18 cellular contexts compared by ENCODE assay signal in the genomic region with DNA sequence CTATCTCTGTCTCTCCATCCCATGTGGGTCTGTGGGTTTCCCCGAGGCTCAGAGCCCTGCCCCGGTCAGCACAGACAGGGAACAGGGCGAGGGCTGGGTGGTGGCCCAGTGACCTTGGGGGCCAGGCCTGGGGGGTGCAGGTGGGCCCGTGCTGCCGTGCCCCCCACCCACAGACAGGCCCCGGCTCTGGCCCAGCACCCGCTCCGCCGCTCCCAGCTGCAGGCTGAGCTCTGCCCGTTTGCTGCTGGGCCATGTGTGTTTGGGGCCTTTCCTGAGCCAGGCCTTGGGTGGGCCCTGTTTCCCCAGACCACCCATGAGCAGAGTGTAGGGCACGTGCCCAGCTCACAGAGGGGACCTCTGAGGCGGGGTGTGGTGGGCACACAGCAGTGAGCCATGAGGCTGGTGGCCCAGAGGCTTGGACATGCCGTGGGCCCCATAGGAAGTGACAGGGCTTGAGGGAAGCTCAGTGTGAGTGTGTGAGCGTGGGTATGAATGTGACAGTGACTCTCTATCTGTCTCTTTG. TPM values are rescaled to one million over a fixed set of nuclear protein-coding genes. Genes with fewer than 3 reads are reported as not detected.
DNase-seq lines count a peak whose midpoint lies in the region; ATAC-seq, FAIRE-seq and TF ChIP-seq lines count a peak whose summit lies in the region.
"Had no signal": no experiment of that assay in that cellular context is flagged by ENCODE, and none has a peak within 500 bp of the region (broad histone marks: within the 10 kb centered on the region; RNA-seq: fewer than 3 reads in every experiment).

No MANE protein-coding gene starts in this region.

- no peaks in the 10 kb centered on the region for H3K9me3 ChIP-seq in GM12878 (replicated peaks; ENCODE audit: control insufficient read depth, insufficient read depth, low read length)
- H3K9me3 ChIP-seq in HAP-1, result no peaks in the 10 kb centered on the region
- H3K9me3 ChIP-seq in esophagus muscularis mucosa, result no peaks in the 10 kb centered on the region

- RAD21 ChIA-PET in GM12878 (lab: Charles Lee; ENCODE audit: unreplicated experiment), result no interaction called here

- intact Hi-C loops in GM12878 (cut with micrococcal nuclease; ENCODE audit: unreplicated experiment), result loop anchor here (5.0 kb wide), 1 partner anchor 285 kb away; no protein-coding TSS in a partner anchor
- intact Hi-C loops in esophagus muscularis mucosa (cut with DNase I), result no loop called here

- H3K27me3 ChIP-seq in GM12878 (replicated peaks in 1 of 2; ENCODE audit: control insufficient read depth in 2 of 2, insufficient read depth in 2 of 2, low read length in 1 of 2) (no peaks in the 10 kb centered on the region), HAP-1 (ENCODE audit: low read depth) (no peaks in the 10 kb centered on the region), esophagus muscularis mucosa (no peaks in the 10 kb centered on the region)

- H3K4me2 ChIP-seq in GM12878 (ENCODE audit: control insufficient read depth, insufficient read depth), result peak overlapping the region; percentile 75

- POLR2A ChIA-PET in GM12878 (lab: Charles Lee), result no interaction called here

- DNase-seq in GM12865 (ENCODE audit: low read depth), result peak; percentile 75
- DNase-seq in GM12878 (ENCODE audit: low read depth, low spot score), result no peak
- peak; percentile 64 for DNase-seq in osteocyte (ENCODE audit: extremely low spot score, unreplicated experiment)
- DNase-seq in NOMO-1 treated with DMSO at 0.1 percent for 48 hours (lab: John Stamatoyannopoulos, UW; ENCODE audit: unreplicated experiment), result no peak
- DNase-seq in HAP-1 (ENCODE audit: low spot score in 2 of 2), result no peak
- no peak for DNase-seq in esophagus muscularis mucosa (ENCODE audit: extremely low spot score)
- DNase-seq: activated CD4-positive, alpha-beta memory T cell treated with anti-CD3 and anti-CD28 coated beads for 36 hours; AML-193; DMS 273 treated with DMSO at 0.1 percent for 48 hours; HCEC 1CT; mesenchymal stem cell; NCI-H1105 treated with DMSO at 0.1 percent for 48 hours; retina had no signal

- peak overlapping the region; percentile 67 for H3K9ac ChIP-seq in GM12878 (ENCODE audit: control insufficient read depth, insufficient read depth, low read length)

- peak overlapping the region; percentile 26 to 82 (median 38) for H3K4me3 Mint-ChIP-seq in IgD-negative memory B cell
- H3K4me3 Mint-ChIP-seq in osteocyte (ENCODE audit: unreplicated experiment), result no peak overlapping the region
- H3K4me3 Mint-ChIP-seq: activated CD4-positive, alpha-beta memory T cell treated with anti-CD3 and anti-CD28 coated beads for 36 hours had no signal

- TF ChIP-seq POLR2A in GM12878 (IDR thresholded peaks at IDR 0.05; ENCODE audit: low read depth, low read length), result peak; percentile 70
- TF ChIP-seq POLR2A in esophagus muscularis mucosa (IDR thresholded peaks at IDR 0.05; ENCODE audit: low read depth), result no peak

- no peaks in the 10 kb centered on the region for H3K9me3 Mint-ChIP-seq in IgD-negative memory B cell
- peaks cover 31% of the 10 kb centered on the region for H3K9me3 Mint-ChIP-seq in osteocyte (ENCODE audit: unreplicated experiment)
- H3K9me3 Mint-ChIP-seq: activated CD4-positive, alpha-beta memory T cell treated with anti-CD3 and anti-CD28 coated beads for 36 hours; activated T-helper 2 cell treated with anti-CD3 and anti-CD28 coated beads, Interferon-gamma antibody, Interleukin-2, Interleukin-4, amounts not matched to agents 10 μg/mL and 5 μg/mL and 100 μg/mL, durations not matched to agents 14 hours and 24 hours and 36 hours had no signal

- TF ChIP-seq EP300 in GM12878 (IDR thresholded peaks at IDR 0.05; ENCODE audit: borderline replicate concordance in 1 of 2, control insufficient read depth in 1 of 2, low read depth in 2 of 2, low read length in 2 of 2), result no peak
- no peak for TF ChIP-seq EP300 in esophagus muscularis mucosa (IDR thresholded peaks at IDR 0.05)

- H3K27ac Mint-ChIP-seq in IgD-negative memory B cell, result peak overlapping the region; percentile 95 to 98 (median 98)
- H3K27ac Mint-ChIP-seq in osteocyte (ENCODE audit: unreplicated experiment), result no peak overlapping the region
- H3K27ac Mint-ChIP-seq: activated CD4-positive, alpha-beta memory T cell treated with anti-CD3 and anti-CD28 coated beads for 36 hours; activated T-helper 2 cell treated with anti-CD3 and anti-CD28 coated beads, Interferon-gamma antibody, Interleukin-2, Interleukin-4, amounts not matched to agents 10 μg/mL and 5 μg/mL and 100 μg/mL, durations not matched to agents 14 hours and 24 hours and 36 hours had no signal

- CTCF ChIA-PET in GM12878 (lab: Yijun Ruan, JAX), result no interaction called here

- TF ChIP-seq CTCF in GM12865 (IDR thresholded peaks at IDR 0.05; ENCODE audit: insufficient read depth, low read depth, low read length, missing control alignments) (no peak), GM12878 (IDR thresholded peaks at IDR 0.05 in 2 of 3, conservative IDR thresholded peaks at IDR 0.05 in 1 of 3; ENCODE audit: control insufficient read depth in 2 of 3, extremely low read depth in 1 of 3, insufficient read depth in 1 of 3, low read depth in 3 of 3, low read length in 3 of 3) (no peak), osteocyte (IDR thresholded peaks at IDR 0.05) (no peak), esophagus muscularis mucosa (IDR thresholded peaks at IDR 0.05) (no peak)

- peaks cover 45% of the 10 kb centered on the region for H3K4me1 ChIP-seq in GM12878 (ENCODE audit: control insufficient read depth, insufficient read depth, low read length)
- H3K4me1 ChIP-seq in HAP-1, result no peaks in the 10 kb centered on the region
- H3K4me1 ChIP-seq in esophagus muscularis mucosa, result no peaks in the 10 kb centered on the region

- H3K27me3 Mint-ChIP-seq in IgD-negative memory B cell, result no peaks in the 10 kb centered on the region
- H3K27me3 Mint-ChIP-seq in osteocyte (ENCODE audit: unreplicated experiment), result no peaks in the 10 kb centered on the region
- H3K27me3 Mint-ChIP-seq: activated CD4-positive, alpha-beta memory T cell treated with anti-CD3 and anti-CD28 coated beads for 36 hours had no signal

- in situ Hi-C loops in GM12878 (cut with MboI), result no loop called here
- in situ Hi-C loops in HAP-1 (cut with MboI; ENCODE audit: low sequenced_read_pairs), result no loop called here

- peak overlapping the region; percentile 68 for H3K4me3 ChIP-seq in GM12865 (ENCODE audit: low read depth, low read length)
- H3K4me3 ChIP-seq in GM12878, result no peak overlapping the region
- no peak overlapping the region for H3K4me3 ChIP-seq in HAP-1
- H3K4me3 ChIP-seq in esophagus muscularis mucosa, result no peak overlapping the region

- TF ChIP-seq RAD21 in GM12878 (IDR thresholded peaks at IDR 0.05; ENCODE audit: insufficient read depth, low read depth, low read length), result no peak

- ATAC-seq in GM12878 (no peak), GM18861 (IDR thresholded peaks at IDR 0.05; ENCODE audit: unreplicated experiment) (no peak)

- SMC1A ChIA-PET in GM12878 (lab: Charles Lee; ENCODE audit: uncharacterized antibody, unreplicated experiment), result no interaction called here

- H3K36me3 ChIP-seq in GM12878 (ENCODE audit: control insufficient read depth in 2 of 2, insufficient read depth in 2 of 2, low read length in 1 of 2), result no peaks in the 10 kb centered on the region
- no peaks in the 10 kb centered on the region for H3K36me3 ChIP-seq in HAP-1 (replicated peaks)
- H3K36me3 ChIP-seq in esophagus muscularis mucosa, result no peaks in the 10 kb centered on the region

- BruUV-seq in GM12878 (replicated peaks; lab: Mats Ljungman, UMichigan), result no TSS peak

- H3K4me1 Mint-ChIP-seq in IgD-negative memory B cell, result peaks cover 37 to 43% (median 38%) of the 10 kb centered on the region in 3 donors
- H3K4me1 Mint-ChIP-seq in osteocyte (ENCODE audit: unreplicated experiment), result no peaks in the 10 kb centered on the region
- H3K4me1 Mint-ChIP-seq: neural crest cell had no signal

- WGBS in GM12878 (ENCODE audit: insufficient coverage, insufficient replicate concordance, low lambda C conversion rate, missing lambda C conversion rate), result 0% methylated on average over 14 of the region's 14 CpGs
- 96% methylated on average over 10 of the region's 14 CpGs for WGBS in esophagus muscularis mucosa

- H4K20me1 ChIP-seq in GM12878 (ENCODE audit: control insufficient read depth, insufficient read depth), result no peaks in the 10 kb centered on the region

- H3K27ac ChIP-seq in GM12878 (ENCODE audit: control insufficient read depth, insufficient read depth) (peak overlapping the region; percentile 98), esophagus muscularis mucosa (replicated peaks in 1 of 4) (no peak overlapping the region)

- peaks cover 29% of the 10 kb centered on the region for H3K79me2 ChIP-seq in GM12878 (ENCODE audit: control insufficient read depth, insufficient read depth, low read length)

- no peak for FAIRE-seq in GM12878 (lab: Jason Lieb, UNC)
- FAIRE-seq: astrocyte had no signal

- no peak overlapping the region; the same call in 1 of the 2 replicates for H2AFZ ChIP-seq in GM12878 (ENCODE audit: control insufficient read depth, low read depth, low read length)

- H3K36me3 Mint-ChIP-seq in IgD-negative memory B cell, result no peaks in the 10 kb centered on the region
- H3K36me3 Mint-ChIP-seq in osteocyte (ENCODE audit: unreplicated experiment), result no peaks in the 10 kb centered on the region
- H3K36me3 Mint-ChIP-seq: activated CD4-positive, alpha-beta memory T cell treated with anti-CD3 and anti-CD28 coated beads for 36 hours had no signal

TF ChIP-seq in GM12878, 131 proteins besides CTCF, POLR2A, EP300 and RAD21 (continues in another document):
- TF ChIP-seq BRCA1 (IDR thresholded peaks at IDR 0.05; ENCODE audit: low read depth, low read length), result no peak

RNA-seq across cellular contexts. Expression of gene TMEM121, which starts 51.0 kb away (rescaled TPM):
- polyA plus RNA-seq in IgD-negative memory B cell (5.5 TPM), GM12878 (2011; rRNA removed) (0.04 TPM in 1 of 2 replicates, not detected in the other), GM12878 (2014; fragmentation: Illumina TruSeq; extraction: Trizol) (not detected in 2 replicates), GM12878 (2014; fragmentation: Nextera tagmentation; extraction: Ambion mirVana) (under 1 TPM in 1 of 2 experiments, not detected in 1; 0.27 TPM), GM12878 (2014; rRNA removed) (3.1 and 4.9 TPM in 2 replicates), GM12878 (2016; fragmentation: Nextera tagmentation; extraction: Ambion mirVana) (1 to 10 TPM in 1 of 2 experiments, under 1 TPM in 1; 0.49 to 1.9 TPM)
- total RNA-seq in GM12878 (2013; cell fraction: nucleolus; rRNA removed), result 2.2 and 2.7 TPM in 2 replicates
- total RNA-seq in GM12878 (2014; rRNA removed) (4.9 and 6.6 TPM in 2 replicates), GM12878 (2014; rRNA removed; fragmentation: Illumina TruSeq; extraction: Trizol) (0.09 and 0.13 TPM in 2 replicates), GM12878 (2021) (3.2 and 3.4 TPM in 2 replicates), osteocyte (3.3 and 3.6 TPM in 2 replicates), esophagus muscularis mucosa (10 to 100 TPM in 1 of 4 donors, 1 to 10 TPM in 3; 2.9 to 13.0 (median 5.4) TPM)
- polyA plus RNA-seq in GM12878 (2011; ENCODE audit: low read depth), result not detected
- polyA plus RNA-seq in GM12878 (2011; cell fraction: cytosol; rRNA removed), result 0.13 TPM in 1 of 2 replicates, not detected in the other
- 0.07 and 0.12 TPM in 2 replicates for polyA plus RNA-seq in GM12878 (2011; cell fraction: nucleus; rRNA removed)
- polyA plus RNA-seq in GM12878 (2012), result 0.30 and 0.35 TPM in 2 replicates
- not detected in 2 replicates for polyA minus RNA-seq in GM12878 (2011; rRNA and poly(A)+ RNA removed)
- polyA minus RNA-seq in GM12878 (2011; cell fraction: cytosol; rRNA and poly(A)+ RNA removed), result not detected in 2 replicates
- polyA minus RNA-seq in GM12878 (2011; cell fraction: nucleus; rRNA and poly(A)+ RNA removed), result 0.12 and 0.29 TPM in 2 replicates

Comparison
In these comparisons a context has a peak if more than half of its experiments do, and no peak if none do; other contexts are left out.
1. DNase-seq: peak in GM12865 (single experiment) and osteocyte (single experiment); none in GM12878 (single experiment), NOMO-1 treated with DMSO at 0.1 percent for 48 hours (single experiment), HAP-1 (0 of 2) and esophagus muscularis mucosa (single experiment).